10 cellular contexts compared by ENCODE assay signal in the genomic region with DNA sequence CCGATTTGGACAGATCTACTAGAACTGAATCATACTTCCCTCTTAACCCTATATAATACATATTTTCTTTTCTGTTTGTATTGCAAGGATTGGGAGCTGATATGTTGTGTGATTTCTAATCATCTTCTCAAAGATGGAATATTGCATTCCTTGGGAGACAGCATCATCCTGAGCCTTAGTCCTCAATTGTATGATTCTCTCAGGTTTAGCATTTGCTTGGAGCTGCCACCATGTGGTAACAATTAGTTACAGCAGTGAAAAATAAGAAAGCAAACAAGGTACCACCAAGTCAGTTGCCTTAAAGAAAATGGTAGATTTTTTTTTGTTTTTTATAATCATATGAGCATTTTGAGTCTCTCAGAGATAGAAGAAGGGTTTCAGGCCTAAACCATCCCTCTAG. TPM values are rescaled to one million over a fixed set of nuclear protein-coding genes. Genes with fewer than 3 reads are reported as not detected.
A peak's percentile ranks its signal among the peaks of the same experiment; 100 is the strongest.
DNase-seq lines count a peak whose midpoint lies in the region; ATAC-seq and TF ChIP-seq lines count a peak whose summit lies in the region.
"Had no signal": no experiment of that assay in that cellular context is flagged by ENCODE, and none has a peak within 500 bp of the region (broad histone marks: within the 10 kb centered on the region; RNA-seq: fewer than 3 reads in every experiment).

No MANE protein-coding gene starts in this region.

- H3K27me3 Mint-ChIP-seq in naive thymus-derived CD8-positive, alpha-beta T cell: no peaks in the 10 kb centered on the region
- H3K27me3 Mint-ChIP-seq: activated naive CD8-positive, alpha-beta T cell treated with anti-CD3 and anti-CD28 coated beads, Interleukin-2, amount 10 ng/mL, durations not matched to agents 7 days and 5 days had no signal

- H3K4me3 ChIP-seq in GM12864 (ENCODE audit: low read depth, low read length) (no peak overlapping the region), foreskin fibroblast (ENCODE audit: low read depth in 1 of 2, low read length in 2 of 2) (no peak overlapping the region), HAP-1 (no peak overlapping the region)

- no peak overlapping the region for H3K4me3 Mint-ChIP-seq in naive thymus-derived CD8-positive, alpha-beta T cell
- H3K4me3 Mint-ChIP-seq: activated naive CD8-positive, alpha-beta T cell treated with anti-CD3 and anti-CD28 coated beads, Interleukin-2, amount 10 ng/mL, durations not matched to agents 7 days and 5 days had no signal

- H3K36me3 Mint-ChIP-seq in naive thymus-derived CD8-positive, alpha-beta T cell: peaks cover 24 to 98% (median 59%) of the 10 kb centered on the region in 3 donors

- H3K4me1 ChIP-seq in HAP-1: no peaks in the 10 kb centered on the region

- POLR2A ChIA-PET in naive thymus-derived CD8-positive, alpha-beta T cell (lab: Charles Lee): interaction anchor here (1.2 kb wide), 1 partner anchor 12 kb away, joined by 5 read pairs; a partner anchor contains a TSS

- H3K27ac ChIP-seq in 22Rv1: no peak overlapping the region

- no peaks in the 10 kb centered on the region for H3K27me3 ChIP-seq in HAP-1 (ENCODE audit: low read depth)

- H3K9me3 Mint-ChIP-seq in naive thymus-derived CD8-positive, alpha-beta T cell: peaks cover 0 to 2% (median 0%) of the 10 kb centered on the region in 9 donors
- H3K9me3 Mint-ChIP-seq: activated naive CD8-positive, alpha-beta T cell treated with anti-CD3 and anti-CD28 coated beads, Interleukin-2, amount 10 ng/mL, durations not matched to agents 7 days and 5 days had no signal

- H3K4me1 Mint-ChIP-seq in naive thymus-derived CD8-positive, alpha-beta T cell: peaks cover 3 to 22% (median 13%) of the 10 kb centered on the region in 4 donors

- in situ Hi-C loops in SK-MEL-5 (cut with HindIII; ENCODE audit: low pct_unique_long_range_greater_than_20kb, low sequenced_read_pairs): no loop called here
- in situ Hi-C loops in HAP-1 (cut with MboI; ENCODE audit: low sequenced_read_pairs): no loop called here

- H3K9me3 ChIP-seq in HAP-1: no peaks in the 10 kb centered on the region

- TF ChIP-seq CTCF in 22Rv1 (IDR thresholded peaks at IDR 0.05) (peak; percentile 67), GM12864 (IDR thresholded peaks at IDR 0.05; ENCODE audit: low read depth, low read length, missing control alignments) (peak; percentile 25), foreskin fibroblast (IDR thresholded peaks at IDR 0.05; ENCODE audit: low read depth, low read length) (peak; percentile 28)

- no peaks in the 10 kb centered on the region for H3K36me3 ChIP-seq in HAP-1 (replicated peaks)

- DNase-seq in GM12864 (ENCODE audit: low read depth) (no peak), SK-MEL-5 (ENCODE audit: low read depth, low spot score) (peak; percentile 21), foreskin fibroblast (no peak), NCI-H446 treated with DMSO at 0.1 percent for 48 hours (lab: John Stamatoyannopoulos, UW) (no peak), HAP-1 (ENCODE audit: low spot score in 2 of 2) (no peak)
- DNase-seq in naive thymus-derived CD8-positive, alpha-beta T cell: no peak
- DNase-seq: activated naive CD8-positive, alpha-beta T cell treated with anti-CD3 and anti-CD28 coated beads, Interleukin-2, amount 10 ng/mL, durations not matched to agents 7 days and 5 days; NCI-H1092 treated with DMSO at 0.1 percent for 48 hours had no signal

- no peak for ATAC-seq in HG02588 (IDR thresholded peaks at IDR 0.05; ENCODE audit: unreplicated experiment)
- no peak for ATAC-seq in naive thymus-derived CD8-positive, alpha-beta T cell

- no peak overlapping the region for H3K27ac Mint-ChIP-seq in naive thymus-derived CD8-positive, alpha-beta T cell
- H3K27ac Mint-ChIP-seq: activated naive CD8-positive, alpha-beta T cell treated with anti-CD3 and anti-CD28 coated beads, Interleukin-2, amount 10 ng/mL, durations not matched to agents 7 days and 5 days had no signal

RNA-seq across cellular contexts. Expression of a gene that starts 11.9 kb away (rescaled TPM):
- 56.8 and 57.1 TPM in 2 replicates for total RNA-seq in SK-MEL-5 (2014; rRNA removed; shearing (Covaris generic))
- 64.5 and 82.3 TPM in 2 replicates for polyA plus RNA-seq in SK-MEL-5 (2015; cell fraction: cytosol; rRNA removed)
- 52.8 and 60.5 TPM in 2 replicates for polyA plus RNA-seq in SK-MEL-5 (2015; cell fraction: nucleus; rRNA removed)
- total RNA-seq in naive thymus-derived CD8-positive, alpha-beta T cell: 10 to 100 TPM; 66.3 to 66.7 TPM
- polyA plus RNA-seq in naive thymus-derived CD8-positive, alpha-beta T cell: 10 to 100 TPM; 12.9 to 34.1 (median 21.6) TPM
